Comparison of ENCODE assay signal across 8 cellular contexts in the genomic region with DNA sequence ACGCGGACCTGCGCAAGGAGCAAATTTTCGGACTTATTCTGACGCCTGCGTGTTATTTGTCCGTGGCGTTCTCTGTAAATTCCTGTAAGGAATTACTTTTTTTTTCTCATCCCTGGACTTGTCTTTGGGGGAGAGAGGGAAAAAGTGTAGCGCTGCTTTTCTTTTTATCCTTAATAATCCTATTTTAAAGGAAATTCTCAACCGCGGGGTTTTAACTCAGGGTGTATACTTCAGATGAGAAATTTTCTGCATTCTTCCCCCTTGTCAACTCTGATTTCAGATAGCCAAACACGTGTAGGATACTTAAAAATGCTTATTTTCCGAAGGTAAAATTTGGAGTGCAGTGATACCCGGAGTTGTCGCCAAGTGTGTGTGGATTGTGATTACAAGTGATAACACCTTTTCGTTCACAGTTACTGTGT. TPM values are rescaled to one million over a fixed set of nuclear protein-coding genes. Genes with fewer than 3 reads are reported as not detected.
DNase-seq lines count a peak whose midpoint lies in the region; ATAC-seq and TF ChIP-seq lines count a peak whose summit lies in the region.

No MANE protein-coding gene starts in this region.

- peaks cover 54% of the 10 kb centered on the region for H3K4me1 Mint-ChIP-seq in activated naive CD4-positive, alpha-beta T cell treated with anti-CD3 and anti-CD28 coated beads, Interleukin-2, amount 50 U/mL, for 24 hours
- peaks cover 19% of the 10 kb centered on the region for H3K4me1 Mint-ChIP-seq in activated T-helper 17 cell treated with anti-CD3 and anti-CD28 coated beads, Interleukin-2, amount 50 U/mL, for 72 hours
- peaks cover 25 to 48% of the 10 kb centered on the region in 2 donors for H3K4me1 Mint-ChIP-seq in stimulated activated naive B cell treated with anti-CD40 and anti-IgM and Interleukin-4, amounts not matched to agents 10 μg/mL and 1 μg/mL and 100 μg/mL, for 72 hours

- no peak overlapping the region for H3K27ac ChIP-seq in iPS DF 6.9 (ENCODE audit: low read length)

- no peak for TF ChIP-seq POLR2A in GM18505 (IDR thresholded peaks at IDR 0.05; ENCODE audit: borderline replicate concordance, extremely low read depth, insufficient read depth, insufficient read length)

- peak overlapping the region; percentile 77; the same call in 1 of the 2 replicates for H3K4me3 ChIP-seq in iPS DF 6.9 (ENCODE audit: low read length)

- ATAC-seq in activated T-helper 17 cell treated with anti-CD3 and anti-CD28 coated beads, Interleukin-2, amount 50 U/mL, for 72 hours (replicated peaks), result no peak
- no peak for ATAC-seq in stimulated activated naive B cell treated with anti-CD40 and anti-IgM and Interleukin-4, amounts not matched to agents 10 μg/mL and 1 μg/mL and 100 μg/mL, for 72 hours (replicated peaks)
- ATAC-seq in GM18505 (IDR thresholded peaks at IDR 0.05; ENCODE audit: unreplicated experiment) (no peak), GM18873 (IDR thresholded peaks at IDR 0.05; ENCODE audit: low FRiP score, unreplicated experiment) (no peak)

- H3K4me3 Mint-ChIP-seq in activated naive CD4-positive, alpha-beta T cell treated with anti-CD3 and anti-CD28 coated beads, Interleukin-2, amount 50 U/mL, for 24 hours, result peak overlapping the region; percentile 99
- H3K4me3 Mint-ChIP-seq in activated T-helper 17 cell treated with anti-CD3 and anti-CD28 coated beads, Interleukin-2, amount 50 U/mL, for 72 hours, result peak overlapping the region; percentile 94
- H3K4me3 Mint-ChIP-seq in stimulated activated naive B cell treated with anti-CD40 and anti-IgM and Interleukin-4, amounts not matched to agents 10 μg/mL and 1 μg/mL and 100 μg/mL, for 72 hours, result peak overlapping the region; percentile 96 to 98

- no CpG with 5 or more reads among the region's 16 CpGs for WGBS in iPS DF 6.9 (ENCODE audit: insufficient coverage, insufficient read length)

- no peaks in the 10 kb centered on the region for H3K9me3 ChIP-seq in iPS DF 6.9 (ENCODE audit: control insufficient read depth, insufficient read depth, low read length)

- H3K4me1 ChIP-seq in iPS DF 6.9 (ENCODE audit: control insufficient read depth, insufficient read depth, low read length), result peaks cover 3% of the 10 kb centered on the region; the same call in 1 of the 2 replicates

- peak overlapping the region; percentile 98 for H3K27ac Mint-ChIP-seq in activated naive CD4-positive, alpha-beta T cell treated with anti-CD3 and anti-CD28 coated beads, Interleukin-2, amount 50 U/mL, for 24 hours
- H3K27ac Mint-ChIP-seq in activated T-helper 17 cell treated with anti-CD3 and anti-CD28 coated beads, Interleukin-2, amount 50 U/mL, for 72 hours, result peak overlapping the region; percentile 98
- H3K27ac Mint-ChIP-seq in stimulated activated naive B cell treated with anti-CD40 and anti-IgM and Interleukin-4, amounts not matched to agents 10 μg/mL and 1 μg/mL and 100 μg/mL, for 72 hours, result peak overlapping the region; percentile 95

- H3K27me3 ChIP-seq in iPS DF 6.9 (ENCODE audit: control insufficient read depth, insufficient read depth, low read length), result no peaks in the 10 kb centered on the region

- DNase-seq in activated naive CD4-positive, alpha-beta T cell (lab: John Stamatoyannopoulos, UW), result no peak
- DNase-seq in iPS DF 6.9 (ENCODE audit: low read depth, low spot score), result no peak
- DNase-seq in stimulated activated naive B cell treated with anti-CD40 and anti-IgM and Interleukin-4, amounts not matched to agents 10 μg/mL and 1 μg/mL and 100 μg/mL, for 72 hours, result no peak
- DNase-seq in NCI-H2196 treated with DMSO at 0.1 percent for 48 hours (lab: John Stamatoyannopoulos, UW; ENCODE audit: unreplicated experiment), result no peak

- no peaks in the 10 kb centered on the region for H3K9me3 Mint-ChIP-seq in activated naive CD4-positive, alpha-beta T cell treated with anti-CD3 and anti-CD28 coated beads, Interleukin-2, amount 50 U/mL, for 24 hours
- H3K9me3 Mint-ChIP-seq in activated T-helper 17 cell treated with anti-CD3 and anti-CD28 coated beads, Interleukin-2, amount 50 U/mL, for 72 hours, result no peaks in the 10 kb centered on the region
- no peaks in the 10 kb centered on the region for H3K9me3 Mint-ChIP-seq in stimulated activated naive B cell treated with anti-CD40 and anti-IgM and Interleukin-4, amounts not matched to agents 10 μg/mL and 1 μg/mL and 100 μg/mL, for 72 hours

- no peaks in the 10 kb centered on the region for H3K36me3 ChIP-seq in iPS DF 6.9 (ENCODE audit: control insufficient read depth, insufficient read depth, low read length)

- peaks cover 5% of the 10 kb centered on the region for H3K36me3 Mint-ChIP-seq in activated naive CD4-positive, alpha-beta T cell treated with anti-CD3 and anti-CD28 coated beads, Interleukin-2, amount 50 U/mL, for 24 hours
- peaks cover 53% of the 10 kb centered on the region for H3K36me3 Mint-ChIP-seq in activated T-helper 17 cell treated with anti-CD3 and anti-CD28 coated beads, Interleukin-2, amount 50 U/mL, for 72 hours (ENCODE audit: low read depth)
- peaks cover 5 to 6% of the 10 kb centered on the region in 2 donors for H3K36me3 Mint-ChIP-seq in stimulated activated naive B cell treated with anti-CD40 and anti-IgM and Interleukin-4, amounts not matched to agents 10 μg/mL and 1 μg/mL and 100 μg/mL, for 72 hours

- no peaks in the 10 kb centered on the region for H3K27me3 Mint-ChIP-seq in activated naive CD4-positive, alpha-beta T cell treated with anti-CD3 and anti-CD28 coated beads, Interleukin-2, amount 50 U/mL, for 24 hours
- H3K27me3 Mint-ChIP-seq in activated T-helper 17 cell treated with anti-CD3 and anti-CD28 coated beads, Interleukin-2, amount 50 U/mL, for 72 hours, result no peaks in the 10 kb centered on the region
- H3K27me3 Mint-ChIP-seq in stimulated activated naive B cell treated with anti-CD40 and anti-IgM and Interleukin-4, amounts not matched to agents 10 μg/mL and 1 μg/mL and 100 μg/mL, for 72 hours, result no peaks in the 10 kb centered on the region

RNA-seq across cellular contexts. Expression of a gene that starts 0.9 kb away (rescaled TPM):
- 10 to 100 TPM; 66.6 to 88.0 TPM for total RNA-seq in activated T-helper 17 cell treated with anti-CD3 and anti-CD28 coated beads, Interleukin-2, amount 50 U/mL, for 72 hours

RNA-seq across cellular contexts. Expression of a gene that starts 55.4 kb away (rescaled TPM):
- total RNA-seq in activated T-helper 17 cell treated with anti-CD3 and anti-CD28 coated beads, Interleukin-2, amount 50 U/mL, for 72 hours, result 10 to 100 TPM; 42.3 to 80.3 TPM
